8 cellular contexts compared by ENCODE assay signal in the genomic region with DNA sequence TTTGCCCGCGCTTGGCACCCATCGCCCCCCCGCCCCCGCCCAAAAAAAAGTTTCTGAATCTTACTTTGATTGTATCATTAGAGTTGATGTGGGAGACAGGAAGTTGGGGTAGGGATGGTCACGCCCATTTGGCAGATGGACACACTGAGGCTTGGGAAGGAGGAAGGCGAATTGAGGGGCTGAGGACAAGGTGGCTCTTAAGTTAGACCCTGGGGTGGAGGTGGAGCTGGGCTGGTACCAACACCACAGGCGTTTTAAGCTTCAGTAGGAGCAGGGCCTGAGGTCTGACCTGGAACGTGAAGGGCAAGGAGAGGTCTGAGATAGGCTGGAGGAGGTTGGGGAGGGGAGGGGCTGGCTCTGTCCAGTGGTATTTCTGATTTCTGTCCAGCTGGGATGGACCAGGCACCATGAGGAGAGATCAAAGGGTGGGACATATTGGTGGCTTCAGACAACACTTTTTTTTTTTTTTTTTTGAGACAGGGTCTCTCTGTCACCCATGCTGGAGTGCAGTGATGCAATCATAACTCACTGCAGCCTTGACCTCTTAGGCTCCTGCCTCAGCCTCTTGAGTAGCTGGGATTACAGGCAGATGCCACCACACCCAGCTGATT. TPM values are rescaled to one million over a fixed set of nuclear protein-coding genes. Genes with fewer than 3 reads are reported as not detected.
DNase-seq lines count a peak whose midpoint lies in the region; ATAC-seq and TF ChIP-seq lines count a peak whose summit lies in the region.

No MANE protein-coding gene starts in this region.

- H3K27me3 ChIP-seq in BLaER1 (peaks cover 10% of the 10 kb centered on the region), HUES6 (ENCODE audit: control insufficient read depth, insufficient read depth, low read length) (no peaks in the 10 kb centered on the region)

- DNase-seq in naive B cell (no peak), T1000 (lab: John Stamatoyannopoulos, UW) (no peak)
- DNase-seq in stimulated activated CD4-positive, alpha-beta T cell treated with anti-CD3 and anti-CD28 coated beads, Interleukin-15, amount 100 ng/mL, for 24 hours = no peak

- 0 out of 2 replicates have a peak, but pooled peaks cover 4% of the 10 kb centered on the region for H4K20me1 ChIP-seq in BLaER1

- H3K27ac ChIP-seq in BLaER1 (no peak overlapping the region), HUES6 (ENCODE audit: low read depth, low read length) (no peak overlapping the region)

- peak overlapping the region in 3 of 5 experiments; percentile 8 to 59 (median 51) for H3K27ac Mint-ChIP-seq in brain
- peak overlapping the region in 5 of 6 donors; percentile 4 to 96 (median 89) for H3K27ac Mint-ChIP-seq in naive B cell

- H3K27me3 Mint-ChIP-seq in brain (peaks cover 37% of the 10 kb centered on the region), naive B cell (no peaks in the 10 kb centered on the region)

- TF ChIP-seq CTCF in brain (conservative IDR thresholded peaks at IDR 0.05) = no peak

- H3K9me3 Mint-ChIP-seq in brain (no peaks in the 10 kb centered on the region), naive B cell (no peaks in the 10 kb centered on the region)

- H3K9me3 ChIP-seq in BLaER1 = no peaks in the 10 kb centered on the region
- no peaks in the 10 kb centered on the region for H3K9me3 ChIP-seq in HUES6 (ENCODE audit: control insufficient read depth, insufficient read depth, low read depth, low read length)

- peak overlapping the region; percentile 84 for H3K4me2 ChIP-seq in BLaER1

- ATAC-seq in naive B cell (ENCODE audit: low read depth in 2 of 2) (no peak), GM18909 (IDR thresholded peaks at IDR 0.05; ENCODE audit: poor library complexity, unreplicated experiment) (no peak), HG03196 (IDR thresholded peaks at IDR 0.05; ENCODE audit: unreplicated experiment) (no peak)

- peaks cover 19% of the 10 kb centered on the region for H3K4me1 Mint-ChIP-seq in brain
- H3K4me1 Mint-ChIP-seq in naive B cell = peaks cover 36 to 52% (median 48%) of the 10 kb centered on the region in 3 donors

- H3K4me1 ChIP-seq in BLaER1 = peaks cover 64% of the 10 kb centered on the region
- peaks cover 33% of the 10 kb centered on the region for H3K4me1 ChIP-seq in HUES6 (ENCODE audit: control insufficient read depth, insufficient read depth, low read length)

- H3K4me3 ChIP-seq in BLaER1 = peak overlapping the region; percentile 65
- peak overlapping the region; percentile 84 for H3K4me3 ChIP-seq in HUES6 (ENCODE audit: low read depth, low read length)

- H3K9ac ChIP-seq in BLaER1 = 0 out of 2 replicates have a peak overlapping the region, but pooled peaks have one; percentile 45
- H3K9ac ChIP-seq in HUES6 (ENCODE audit: low read length) = peak overlapping the region; percentile 47

- peak overlapping the region; percentile 33 to 67 (median 37) for H3K4me3 Mint-ChIP-seq in brain
- H3K4me3 Mint-ChIP-seq in naive B cell = peak overlapping the region; percentile 50 to 89 (median 80)

- no peaks in the 10 kb centered on the region for H3K36me3 Mint-ChIP-seq in brain
- no peaks in the 10 kb centered on the region for H3K36me3 Mint-ChIP-seq in naive B cell

- H3K36me3 ChIP-seq in BLaER1 (no peaks in the 10 kb centered on the region), HUES6 (ENCODE audit: control insufficient read depth, insufficient read depth, low read length) (0 out of 2 replicates have a peak, but pooled peaks cover 3% of the 10 kb centered on the region)

RNA-seq across cellular contexts. Expression of a gene that starts 0.8 kb away (rescaled TPM):
- 9.5 TPM for polyA plus RNA-seq in brain (ENCODE audit: insufficient read depth, low read depth, low replicate concordance)
- polyA plus RNA-seq in naive B cell (ENCODE audit: low read depth in 6 of 6) = under 1 TPM in 4 of 6 donors, not detected in 2; 0.17 to 0.57 (median 0.33) TPM

RNA-seq across cellular contexts. Expression of a gene that starts 33.2 kb away (rescaled TPM):
- polyA plus RNA-seq in brain (ENCODE audit: insufficient read depth, low read depth, low replicate concordance) (43.9 TPM), naive B cell (ENCODE audit: low read depth in 6 of 6) (100 to 1,000 TPM in 2 of 6 donors, 10 to 100 TPM in 4; 65.3 to 119 (median 90.7) TPM)

RNA-seq across cellular contexts. Expression of a gene that starts 34.9 kb away (rescaled TPM):
- polyA plus RNA-seq in brain (ENCODE audit: insufficient read depth, low read depth, low replicate concordance) (59.7 TPM), naive B cell (ENCODE audit: low read depth in 6 of 6) (10 to 100 TPM; 12.3 to 49.5 (median 27.4) TPM)

RNA-seq across cellular contexts. Expression of a gene that starts 42.2 kb away (rescaled TPM):
- polyA plus RNA-seq in brain (ENCODE audit: insufficient read depth, low read depth, low replicate concordance) = 18.6 TPM
- 10 to 100 TPM; 29.8 to 65.0 (median 39.7) TPM for polyA plus RNA-seq in naive B cell (ENCODE audit: low read depth in 6 of 6)
